In genomic region chr11:8025816-8026215, GRCh38 we compare ENCODE assay signal across 14 cellular contexts. TPM values are rescaled to one million over a fixed set of nuclear protein-coding genes. Genes with fewer than 3 reads are reported as not detected.
DNase-seq lines count a peak whose midpoint lies in the region; ATAC-seq and TF ChIP-seq lines count a peak whose summit lies in the region.
"Had no signal": no experiment of that assay in that cellular context is flagged by ENCODE, and none has a peak within 500 bp of the region (broad histone marks: within the 10 kb centered on the region; RNA-seq: fewer than 3 reads in every experiment).

No MANE protein-coding gene starts in this region.

- TF ChIP-seq POLR2A in vagina (IDR thresholded peaks at IDR 0.05), result no peak

- no peak for ATAC-seq in omental fat pad (ENCODE audit: low FRiP score)
- ATAC-seq: left colon had no signal

- peak overlapping the region; percentile 62 for H3K27ac Mint-ChIP-seq in HFFc6

- H3K9me3 Mint-ChIP-seq in HFFc6, result no peaks in the 10 kb centered on the region

- no peak overlapping the region for H3K4me3 ChIP-seq in fibroblast of the aortic adventitia (ENCODE audit: low read depth, low read length)
- no peak overlapping the region for H3K4me3 ChIP-seq in vagina
- no peak overlapping the region for H3K4me3 ChIP-seq in left ventricle myocardium inferior
- H3K4me3 ChIP-seq: dorsolateral prefrontal cortex had no signal

- DNase-seq in ACHN, result peak; percentile 51
- DNase-seq in HFFc6, result peak; percentile 78
- peak; percentile 4 for DNase-seq in T1000 (lab: John Stamatoyannopoulos, UW)
- peak; percentile 86 for DNase-seq in fibroblast of the aortic adventitia (ENCODE audit: low read depth)
- no peak for DNase-seq in GM19240 (ENCODE audit: insufficient read length, low spot score)
- DNase-seq in omental fat pad (ENCODE audit: low spot score), result no peak
- DNase-seq in vagina (ENCODE audit: extremely low spot score in 2 of 2), result no peak
- no peak for DNase-seq in left ventricle myocardium inferior
- DNase-seq: DMS153; dorsolateral prefrontal cortex; Karpas-422; left colon; NCI-H2081 treated with DMSO at 0.1 percent for 48 hours; stimulated activated CD4-positive, alpha-beta T cell treated with anti-CD3 and anti-CD28 coated beads, Interleukin-2, amount 100 ng/mL, for 24 hours had no signal

- no peak overlapping the region for H3K4me3 Mint-ChIP-seq in HFFc6

- H3K36me3 ChIP-seq in vagina (no peaks in the 10 kb centered on the region), left ventricle myocardium inferior (no peaks in the 10 kb centered on the region)

- H3K4me1 ChIP-seq in vagina, result no peaks in the 10 kb centered on the region
- peaks cover 15% of the 10 kb centered on the region for H3K4me1 ChIP-seq in left ventricle myocardium inferior

- in situ Hi-C loops in ACHN (cut with HindIII; ENCODE audit: low pct_ligation_motif_present, low pct_unique_long_range_greater_than_20kb, low sequenced_read_pairs), result no loop called here

- TF ChIP-seq CTCF in HFFc6 (IDR thresholded peaks at IDR 0.05), result no peak
- TF ChIP-seq CTCF in fibroblast of the aortic adventitia (IDR thresholded peaks at IDR 0.05; ENCODE audit: insufficient read depth, low read length), result no peak
- TF ChIP-seq CTCF in omental fat pad (IDR thresholded peaks at IDR 0.05), result no peak
- no peak for TF ChIP-seq CTCF in vagina (IDR thresholded peaks at IDR 0.05)
- no peak for TF ChIP-seq CTCF in left ventricle myocardium inferior (IDR thresholded peaks at IDR 0.05; ENCODE audit: borderline replicate concordance)

- intact Hi-C loops in vagina (cut with DNase I) (no loop called here), left ventricle myocardium inferior (cut with micrococcal nuclease) (loop anchor here (10.0 kb wide), 1 partner anchor 49 kb away; no protein-coding TSS in a partner anchor)

- no peaks in the 10 kb centered on the region for H3K36me3 Mint-ChIP-seq in HFFc6 (ENCODE audit: low read depth)

- H3K27ac ChIP-seq in vagina (no peak overlapping the region), left ventricle myocardium inferior (replicated peaks) (no peak overlapping the region)
- H3K27ac ChIP-seq: dorsolateral prefrontal cortex had no signal

- no peaks in the 10 kb centered on the region for H3K9me3 ChIP-seq in vagina
- no peaks in the 10 kb centered on the region for H3K9me3 ChIP-seq in left ventricle myocardium inferior (replicated peaks)

- peaks cover 3% of the 10 kb centered on the region for H3K27me3 Mint-ChIP-seq in HFFc6 (ENCODE audit: insufficient read depth)

- H3K27me3 ChIP-seq in vagina (no peaks in the 10 kb centered on the region), left ventricle myocardium inferior (ENCODE audit: low read depth) (no peaks in the 10 kb centered on the region)
- H3K27me3 ChIP-seq: dorsolateral prefrontal cortex had no signal

- no peaks in the 10 kb centered on the region for H3K4me1 Mint-ChIP-seq in HFFc6 (ENCODE audit: low read depth)

RNA-seq across cellular contexts. Expression of gene EIF3F, which starts 38.7 kb away (rescaled TPM):
- 100 to 1,000 TPM; 312 to 407 (median 344) TPM for total RNA-seq in HFFc6 (2021; fragmentation: NEBNext Ultra II Directional; extraction: Animal tissue kit (Norgen Biotek cat#: 25700))
- total RNA-seq in fibroblast of the aortic adventitia (ENCODE audit: low replicate concordance), result 196 and 334 TPM in 2 replicates
- total RNA-seq in omental fat pad, result 100 to 1,000 TPM; 140 to 157 (median 154) TPM
- total RNA-seq in vagina, result 336 TPM
- 151 TPM for total RNA-seq in left ventricle myocardium inferior

RNA-seq across cellular contexts. Expression of gene TUB, which starts 55.2 kb away (rescaled TPM):
- total RNA-seq in HFFc6 (2021; fragmentation: NEBNext Ultra II Directional; extraction: Animal tissue kit (Norgen Biotek cat#: 25700)), result 10 to 100 TPM in 1 of 6 experiments, 1 to 10 TPM in 5; 1.7 to 10.1 (median 1.8) TPM
- total RNA-seq in fibroblast of the aortic adventitia (ENCODE audit: low replicate concordance) (18.2 and 19.2 TPM in 2 replicates), omental fat pad (10 to 100 TPM in 3 of 4 donors, 1 to 10 TPM in 1; 8.9 to 24.4 (median 12.6) TPM), vagina (13.5 TPM), left ventricle myocardium inferior (22.8 TPM)

Comparison
In these comparisons a context has a peak if more than half of its experiments do, and no peak if none do; other contexts are left out.
1. DNase-seq: peak in ACHN (single experiment), HFFc6 (single experiment), T1000 (single experiment) and fibroblast of the aortic adventitia (single experiment); none in GM19240 (single experiment), omental fat pad (single experiment), vagina (0 of 2) and left ventricle myocardium inferior (single experiment).